ENCODE assay signal across 1 cellular context in genomic region chr7:155002411-155003214, GRCh38.
TF ChIP-seq lines count a peak whose summit lies in the region.

Gene PAXIP1 (minus strand): TSS chr7:155003124. CDS start chr7:155002929, 195 bp downstream.

TF ChIP-seq in K562, 482 proteins besides CTCF, POLR2A, EP300 and RAD21 (continued from another document and continues in another):
- peak; percentile 27; the same call in 1 of the 2 replicates for TF ChIP-seq HMGXB4 (CRISPR knock-in tag; IDR thresholded peaks at IDR 0.05)
- TF ChIP-seq, protein P1, sequence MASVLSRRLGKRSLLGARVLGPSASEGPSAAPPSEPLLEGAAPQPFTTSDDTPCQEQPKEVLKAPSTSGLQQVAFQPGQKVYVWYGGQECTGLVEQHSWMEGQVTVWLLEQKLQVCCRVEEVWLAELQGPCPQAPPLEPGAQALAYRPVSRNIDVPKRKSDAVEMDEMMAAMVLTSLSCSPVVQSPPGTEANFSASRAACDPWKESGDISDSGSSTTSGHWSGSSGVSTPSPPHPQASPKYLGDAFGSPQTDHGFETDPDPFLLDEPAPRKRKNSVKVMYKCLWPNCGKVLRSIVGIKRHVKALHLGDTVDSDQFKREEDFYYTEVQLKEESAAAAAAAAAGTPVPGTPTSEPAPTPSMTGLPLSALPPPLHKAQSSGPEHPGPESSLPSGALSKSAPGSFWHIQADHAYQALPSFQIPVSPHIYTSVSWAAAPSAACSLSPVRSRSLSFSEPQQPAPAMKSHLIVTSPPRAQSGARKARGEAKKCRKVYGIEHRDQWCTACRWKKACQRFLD (CRISPR knock-in tag; IDR thresholded peaks at IDR 0.05), result peak; percentile 85
- TF ChIP-seq ZNF583 (CRISPR knock-in tag; IDR thresholded peaks at IDR 0.05), result peak; percentile 76; the same call in 1 of the 2 replicates
- TF ChIP-seq NONO (IDR thresholded peaks at IDR 0.05; ENCODE audit: low read depth in 2 of 2, low read length in 1 of 2), result peak in 1 of 2 experiments; percentile 46; a peak in 2 of 4 replicates
- TF ChIP-seq TAF9B (IDR thresholded peaks at IDR 0.05; ENCODE audit: partially characterized antibody), result no peak
- TF ChIP-seq, protein P2, sequence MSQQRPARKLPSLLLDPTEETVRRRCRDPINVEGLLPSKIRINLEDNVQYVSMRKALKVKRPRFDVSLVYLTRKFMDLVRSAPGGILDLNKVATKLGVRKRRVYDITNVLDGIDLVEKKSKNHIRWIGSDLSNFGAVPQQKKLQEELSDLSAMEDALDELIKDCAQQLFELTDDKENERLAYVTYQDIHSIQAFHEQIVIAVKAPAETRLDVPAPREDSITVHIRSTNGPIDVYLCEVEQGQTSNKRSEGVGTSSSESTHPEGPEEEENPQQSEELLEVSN (IDR thresholded peaks at IDR 0.05; ENCODE audit: borderline replicate concordance in 1 of 2, extremely low read depth in 1 of 2, insufficient read depth in 1 of 2, insufficient read length in 1 of 2, low read depth in 1 of 2, low read length in 1 of 2, poor library complexity in 1 of 2, severe bottlenecking in 1 of 2), result peak; percentile 51 to 79
- TF ChIP-seq FOXJ2 (tag; IDR thresholded peaks at IDR 0.05), result no peak
- 0 out of 2 replicates have a peak, but pooled peaks have one; percentile 10 for TF ChIP-seq ZNF644 (tag; IDR thresholded peaks at IDR 0.05; ENCODE audit: low read depth)
- peak; percentile 91 for TF ChIP-seq RBBP5 (IDR thresholded peaks at IDR 0.05; ENCODE audit: borderline replicate concordance, insufficient read depth, low read length, poor library complexity, severe bottlenecking)
- TF ChIP-seq CXXC5 (CRISPR knock-in tag; IDR thresholded peaks at IDR 0.05), result peak; percentile 39; the same call in 1 of the 2 replicates
- TF ChIP-seq RBM25 (IDR thresholded peaks at IDR 0.05; ENCODE audit: low read depth, low read length, severe bottlenecking), result no peak
- no peak for TF ChIP-seq ETV1 (tag; conservative IDR thresholded peaks at IDR 0.05; ENCODE audit: low read depth)
- TF ChIP-seq L3MBTL2 (IDR thresholded peaks at IDR 0.05), result 0 out of 2 replicates have a peak, but pooled peaks have one; percentile 29
- TF ChIP-seq PREB (CRISPR knock-in tag; IDR thresholded peaks at IDR 0.05), result 0 out of 2 replicates have a peak, but pooled peaks have one; percentile 36
- peak; percentile 65; the same call in 1 of the 2 replicates for TF ChIP-seq SMAD4 (CRISPR knock-in tag; conservative IDR thresholded peaks at IDR 0.05)
- peak; percentile 68; the same call in 1 of the 2 replicates for TF ChIP-seq ZBTB1 (CRISPR knock-in tag; IDR thresholded peaks at IDR 0.05; ENCODE audit: borderline replicate concordance, low read depth)
- TF ChIP-seq, protein P3, sequence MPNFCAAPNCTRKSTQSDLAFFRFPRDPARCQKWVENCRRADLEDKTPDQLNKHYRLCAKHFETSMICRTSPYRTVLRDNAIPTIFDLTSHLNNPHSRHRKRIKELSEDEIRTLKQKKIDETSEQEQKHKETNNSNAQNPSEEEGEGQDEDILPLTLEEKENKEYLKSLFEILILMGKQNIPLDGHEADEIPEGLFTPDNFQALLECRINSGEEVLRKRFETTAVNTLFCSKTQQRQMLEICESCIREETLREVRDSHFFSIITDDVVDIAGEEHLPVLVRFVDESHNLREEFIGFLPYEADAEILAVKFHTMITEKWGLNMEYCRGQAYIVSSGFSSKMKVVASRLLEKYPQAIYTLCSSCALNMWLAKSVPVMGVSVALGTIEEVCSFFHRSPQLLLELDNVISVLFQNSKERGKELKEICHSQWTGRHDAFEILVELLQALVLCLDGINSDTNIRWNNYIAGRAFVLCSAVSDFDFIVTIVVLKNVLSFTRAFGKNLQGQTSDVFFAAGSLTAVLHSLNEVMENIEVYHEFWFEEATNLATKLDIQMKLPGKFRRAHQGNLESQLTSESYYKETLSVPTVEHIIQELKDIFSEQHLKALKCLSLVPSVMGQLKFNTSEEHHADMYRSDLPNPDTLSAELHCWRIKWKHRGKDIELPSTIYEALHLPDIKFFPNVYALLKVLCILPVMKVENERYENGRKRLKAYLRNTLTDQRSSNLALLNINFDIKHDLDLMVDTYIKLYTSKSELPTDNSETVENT (CRISPR knock-in tag; IDR thresholded peaks at IDR 0.05), result 0 out of 2 replicates have a peak, but pooled peaks have one; percentile 31
- TF ChIP-seq SMAD1 (IDR thresholded peaks at IDR 0.05; ENCODE audit: low read depth, low read length, partially characterized antibody), result no peak
- peak; percentile 87 for TF ChIP-seq ZBTB7A (IDR thresholded peaks at IDR 0.05; ENCODE audit: borderline replicate concordance, control insufficient read depth, low read depth, low read length)
- TF ChIP-seq KDM5B (IDR thresholded peaks at IDR 0.05; ENCODE audit: insufficient replicate concordance, low read depth, low read length), result peak; percentile 47
- peak; percentile 91 for TF ChIP-seq ZNF766 (CRISPR knock-in tag; conservative IDR thresholded peaks at IDR 0.05)
- peak; percentile 52 for TF ChIP-seq CTBP1 (IDR thresholded peaks at IDR 0.05; ENCODE audit: borderline replicate concordance)
- no peak for TF ChIP-seq ZNF347 (CRISPR knock-in tag; IDR thresholded peaks at IDR 0.05; ENCODE audit: low read depth)
- TF ChIP-seq ZNF175 (CRISPR knock-in tag; IDR thresholded peaks at IDR 0.05; ENCODE audit: low read depth), result 0 out of 2 replicates have a peak, but pooled peaks have one; percentile 47
- TF ChIP-seq CCNT2 (IDR thresholded peaks at IDR 0.05; ENCODE audit: borderline replicate concordance, extremely low read depth, insufficient read length, low read depth, low read length), result peak; percentile 6
- peak; percentile 33; the same call in 1 of the 2 replicates for TF ChIP-seq GABPB1 (CRISPR knock-in tag; IDR thresholded peaks at IDR 0.05)
- peak; percentile 73; the same call in 1 of the 2 replicates for TF ChIP-seq PHF8 (IDR thresholded peaks at IDR 0.05; ENCODE audit: borderline replicate concordance, low read length)
- peak in 1 of 2 experiments; percentile 15; a peak in 1 of 4 replicates for TF ChIP-seq TEAD1 (CRISPR knock-in tag; IDR thresholded peaks at IDR 0.05)
- TF ChIP-seq HCFC1 (IDR thresholded peaks at IDR 0.05; ENCODE audit: low read depth, low read length), result 0 out of 2 replicates have a peak, but pooled peaks have one; percentile 40
- TF ChIP-seq, protein P4, sequence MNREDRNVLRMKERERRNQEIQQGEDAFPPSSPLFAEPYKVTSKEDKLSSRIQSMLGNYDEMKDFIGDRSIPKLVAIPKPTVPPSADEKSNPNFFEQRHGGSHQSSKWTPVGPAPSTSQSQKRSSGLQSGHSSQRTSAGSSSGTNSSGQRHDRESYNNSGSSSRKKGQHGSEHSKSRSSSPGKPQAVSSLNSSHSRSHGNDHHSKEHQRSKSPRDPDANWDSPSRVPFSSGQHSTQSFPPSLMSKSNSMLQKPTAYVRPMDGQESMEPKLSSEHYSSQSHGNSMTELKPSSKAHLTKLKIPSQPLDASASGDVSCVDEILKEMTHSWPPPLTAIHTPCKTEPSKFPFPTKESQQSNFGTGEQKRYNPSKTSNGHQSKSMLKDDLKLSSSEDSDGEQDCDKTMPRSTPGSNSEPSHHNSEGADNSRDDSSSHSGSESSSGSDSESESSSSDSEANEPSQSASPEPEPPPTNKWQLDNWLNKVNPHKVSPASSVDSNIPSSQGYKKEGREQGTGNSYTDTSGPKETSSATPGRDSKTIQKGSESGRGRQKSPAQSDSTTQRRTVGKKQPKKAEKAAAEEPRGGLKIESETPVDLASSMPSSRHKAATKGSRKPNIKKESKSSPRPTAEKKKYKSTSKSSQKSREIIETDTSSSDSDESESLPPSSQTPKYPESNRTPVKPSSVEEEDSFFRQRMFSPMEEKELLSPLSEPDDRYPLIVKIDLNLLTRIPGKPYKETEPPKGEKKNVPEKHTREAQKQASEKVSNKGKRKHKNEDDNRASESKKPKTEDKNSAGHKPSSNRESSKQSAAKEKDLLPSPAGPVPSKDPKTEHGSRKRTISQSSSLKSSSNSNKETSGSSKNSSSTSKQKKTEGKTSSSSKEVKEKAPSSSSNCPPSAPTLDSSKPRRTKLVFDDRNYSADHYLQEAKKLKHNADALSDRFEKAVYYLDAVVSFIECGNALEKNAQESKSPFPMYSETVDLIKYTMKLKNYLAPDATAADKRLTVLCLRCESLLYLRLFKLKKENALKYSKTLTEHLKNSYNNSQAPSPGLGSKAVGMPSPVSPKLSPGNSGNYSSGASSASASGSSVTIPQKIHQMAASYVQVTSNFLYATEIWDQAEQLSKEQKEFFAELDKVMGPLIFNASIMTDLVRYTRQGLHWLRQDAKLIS (CRISPR knock-in tag; IDR thresholded peaks at IDR 0.05), result no peak
- peak; percentile 65; the same call in 1 of the 2 replicates for TF ChIP-seq ZNF197 (CRISPR knock-in tag; IDR thresholded peaks at IDR 0.05; ENCODE audit: low read depth)
- TF ChIP-seq, protein P5, sequence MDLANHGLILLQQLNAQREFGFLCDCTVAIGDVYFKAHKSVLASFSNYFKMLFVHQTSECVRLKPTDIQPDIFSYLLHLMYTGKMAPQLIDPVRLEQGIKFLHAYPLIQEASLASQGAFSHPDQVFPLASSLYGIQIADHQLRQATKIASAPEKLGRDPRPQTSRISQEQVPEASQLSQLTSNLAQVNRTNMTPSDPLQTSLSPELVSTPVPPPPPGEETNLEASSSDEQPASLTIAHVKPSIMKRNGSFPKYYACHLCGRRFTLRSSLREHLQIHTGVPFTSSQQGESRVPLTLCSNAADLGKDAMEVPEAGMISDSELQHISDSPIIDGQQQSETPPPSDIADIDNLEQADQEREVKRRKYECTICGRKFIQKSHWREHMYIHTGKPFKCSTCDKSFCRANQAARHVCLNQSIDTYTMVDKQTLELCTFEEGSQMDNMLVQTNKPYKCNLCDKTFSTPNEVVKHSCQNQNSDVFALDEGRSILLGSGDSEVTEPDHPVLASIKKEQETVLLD (IDR thresholded peaks at IDR 0.05), result no peak
- peak in 1 of 2 experiments; percentile 73; a peak in 2 of 4 replicates for TF ChIP-seq MAZ (CRISPR knock-in tag; conservative IDR thresholded peaks at IDR 0.05 in 1 of 2, IDR thresholded peaks at IDR 0.05 in 1 of 2)
- 0 out of 2 replicates have a peak, but pooled peaks have one; percentile 8 for TF ChIP-seq MYC (IDR thresholded peaks at IDR 0.05; ENCODE audit: low read depth, low read length)
- no peak for TF ChIP-seq MYC (CRISPR knock-in tag; IDR thresholded peaks at IDR 0.05; ENCODE audit: borderline replicate concordance, low read depth)
- peak in 1 of 2 experiments; percentile 12; a peak in 1 of 4 replicates for TF ChIP-seq SIN3A (IDR thresholded peaks at IDR 0.05; ENCODE audit: borderline replicate concordance in 2 of 2, control insufficient read depth in 1 of 2, low read depth in 2 of 2, low read length in 2 of 2)
- no peak for TF ChIP-seq ZNF717 (CRISPR knock-in tag; IDR thresholded peaks at IDR 0.05)
- TF ChIP-seq ZBTB11 (CRISPR knock-in tag; IDR thresholded peaks at IDR 0.05), result peak in 1 of 3 experiments; percentile 74; a peak in 2 of 6 replicates
- TF ChIP-seq KAT7 (CRISPR knock-in tag; IDR thresholded peaks at IDR 0.05; ENCODE audit: borderline replicate concordance), result 0 out of 2 replicates have a peak, but pooled peaks have one; percentile 53
- TF ChIP-seq JUNB (CRISPR knock-in tag; conservative IDR thresholded peaks at IDR 0.05), result no peak
- peak; percentile 58 for TF ChIP-seq RBFOX2 (IDR thresholded peaks at IDR 0.05; ENCODE audit: low read depth, low read length)
- TF ChIP-seq ETS1 (conservative IDR thresholded peaks at IDR 0.05; ENCODE audit: control insufficient read depth, low read depth, low read length), result peak; percentile 26; the same call in 1 of the 2 replicates
- TF ChIP-seq ILF3 (IDR thresholded peaks at IDR 0.05; ENCODE audit: borderline replicate concordance), result peak; percentile 73; the same call in 1 of the 2 replicates
